In genomic region chrX:37745354-37745753, GRCh38 we compare ENCODE assay signal across 2 cellular contexts.
TF ChIP-seq lines count a peak whose summit lies in the region.

No MANE protein-coding gene starts in this region.

TF ChIP-seq in A549, 52 proteins besides CTCF, POLR2A, EP300 and RAD21:
- no peak for TF ChIP-seq ATOH8 (CRISPR knock-in tag; IDR thresholded peaks at IDR 0.05; ENCODE audit: low read depth)
- TF ChIP-seq BHLHE40 (IDR thresholded peaks at IDR 0.05; ENCODE audit: low read depth, low read length): no peak
- TF ChIP-seq EHMT2 (IDR thresholded peaks at IDR 0.05; ENCODE audit: low read depth): no peak
- no peak for TF ChIP-seq RARB (CRISPR knock-in tag; IDR thresholded peaks at IDR 0.05)
- no peak for TF ChIP-seq ZFP36 (IDR thresholded peaks at IDR 0.05; ENCODE audit: borderline replicate concordance, partially characterized antibody)
- TF ChIP-seq SMC3 (IDR thresholded peaks at IDR 0.05): peak; percentile 82
- TF ChIP-seq FOSL2 (IDR thresholded peaks at IDR 0.05): no peak
- no peak for TF ChIP-seq FOSL2 (CRISPR knock-in tag; IDR thresholded peaks at IDR 0.05)

TF ChIP-seq in HepG2, 621 proteins besides CTCF, POLR2A, EP300 and RAD21:
- TF ChIP-seq THRA (CRISPR knock-in tag; IDR thresholded peaks at IDR 0.05; ENCODE audit: borderline replicate concordance): no peak
- TF ChIP-seq SMC3 (IDR thresholded peaks at IDR 0.05; ENCODE audit: low read length): peak; percentile 80
- peak; percentile 73 for TF ChIP-seq STAG1 (CRISPR knock-in tag; IDR thresholded peaks at IDR 0.05)
